ENCODE assay signal across 2 cellular contexts in genomic region chr2:20594957-20595356, GRCh38.
TF ChIP-seq lines count a peak whose summit lies in the region.

No MANE protein-coding gene starts in this region.

TF ChIP-seq in GM12878, 131 proteins besides CTCF, POLR2A, EP300 and RAD21:
- TF ChIP-seq RAD51 (IDR thresholded peaks at IDR 0.05) = no peak
- no peak for TF ChIP-seq DPF2 (IDR thresholded peaks at IDR 0.05)
- TF ChIP-seq MTA2 (IDR thresholded peaks at IDR 0.05; ENCODE audit: low read depth) = no peak
- peak; percentile 29; the same call in 1 of the 2 replicates for TF ChIP-seq ZBTB40 (IDR thresholded peaks at IDR 0.05; ENCODE audit: borderline replicate concordance)
- no peak for TF ChIP-seq SP1 (IDR thresholded peaks at IDR 0.05; ENCODE audit: low read depth, low read length)
- no peak for TF ChIP-seq FOXM1 (IDR thresholded peaks at IDR 0.05; ENCODE audit: low read depth, low read length)

TF ChIP-seq in SK-N-SH, 30 proteins besides CTCF, POLR2A, EP300 and RAD21 (continued from another document):
- TF ChIP-seq USF1 (IDR thresholded peaks at IDR 0.05; ENCODE audit: borderline replicate concordance, low read depth) (no peak), IRF3 (IDR thresholded peaks at IDR 0.05; ENCODE audit: low read depth, low read length) (no peak), JUND (IDR thresholded peaks at IDR 0.05) (no peak), TEAD4 (IDR thresholded peaks at IDR 0.05; ENCODE audit: borderline replicate concordance, insufficient read depth) (no peak), FOXM1 (IDR thresholded peaks at IDR 0.05; ENCODE audit: low read depth) (no peak), MEF2A (IDR thresholded peaks at IDR 0.05; ENCODE audit: borderline replicate concordance, low read depth) (no peak), ZBTB33 (IDR thresholded peaks at IDR 0.05; ENCODE audit: borderline replicate concordance, low read depth) (no peak), PBX3 (IDR thresholded peaks at IDR 0.05) (no peak), GABPA (IDR thresholded peaks at IDR 0.05; ENCODE audit: low read depth) (no peak), CHD2 (IDR thresholded peaks at IDR 0.05; ENCODE audit: low read length, partially characterized antibody) (no peak), ELF1 (IDR thresholded peaks at IDR 0.05) (no peak), NFIC (IDR thresholded peaks at IDR 0.05; ENCODE audit: borderline replicate concordance) (no peak), SMC3 (IDR thresholded peaks at IDR 0.05; ENCODE audit: low read depth, low read length) (no peak), FOSL2 (IDR thresholded peaks at IDR 0.05; ENCODE audit: borderline replicate concordance, low read depth) (no peak), MAX (IDR thresholded peaks at IDR 0.05; ENCODE audit: low read depth) (no peak), SIN3A (IDR thresholded peaks at IDR 0.05; ENCODE audit: borderline replicate concordance, low read depth, low read length) (no peak)
